In the genomic region with DNA sequence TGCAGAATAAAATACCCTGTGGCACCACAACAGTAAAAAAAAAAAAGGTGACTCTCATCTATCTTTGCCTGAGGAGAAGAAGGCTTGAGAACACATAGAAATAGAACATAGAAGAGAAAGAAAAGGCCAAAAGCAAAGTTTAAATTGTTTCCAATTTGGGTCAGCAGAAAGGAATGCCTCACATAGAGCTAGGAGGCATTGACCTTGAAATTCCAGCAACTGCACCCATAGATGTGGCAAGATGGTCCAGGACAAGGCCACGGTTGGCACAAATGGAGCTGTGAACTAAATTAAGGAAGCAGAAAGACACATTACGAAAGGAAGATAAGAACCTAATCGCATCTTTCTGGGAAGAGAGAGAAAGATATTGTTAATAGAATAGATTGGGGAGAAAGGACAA, we compare ENCODE assay signal across 27 cellular contexts.
DNase-seq lines count a peak whose midpoint lies in the region; ATAC-seq, FAIRE-seq and TF ChIP-seq lines count a peak whose summit lies in the region.
"Had no signal": no experiment of that assay in that cellular context is flagged by ENCODE, and none has a peak within 500 bp of the region (broad histone marks: within the 10 kb centered on the region; RNA-seq: fewer than 3 reads in every experiment).

No MANE protein-coding gene starts in this region.

- H3K4me3 Mint-ChIP-seq in astrocyte (ENCODE audit: unreplicated experiment): no peak overlapping the region
- no peak overlapping the region for H3K4me3 Mint-ChIP-seq in CD8-positive, alpha-beta T cell
- H3K4me3 Mint-ChIP-seq: activated naive CD4-positive, alpha-beta T cell treated with anti-CD3 and anti-CD28 coated beads, Interleukin-2, amount 50 U/mL, for 24 hours; activated T-helper 1 cell treated with anti-CD3 and anti-CD28 coated beads, Interleukin-12 subunit alpha, Interleukin-12 subunit beta, Interleukin-2, Interleukin-4 antibody, amounts not matched to agents 30 ng/mL and 10 ng/mL and 1 ng/mL, durations not matched to agents 14 hours and 24 hours and 36 hours; brain; effector memory CD8-positive, alpha-beta T cell; neural crest cell; type B pancreatic cell; WTC11 had no signal

- POLR2A ChIA-PET in CD8-positive, alpha-beta T cell (lab: Charles Lee): no interaction called here

- no peaks in the 10 kb centered on the region for H4K20me1 ChIP-seq in astrocyte (ENCODE audit: insufficient read depth, low read length)

- intact Hi-C loops in tibial artery (cut with DNase I; ENCODE audit: low total_unique reads): no loop called here
- intact Hi-C loops in CD8-positive, alpha-beta T cell (cut with DNase I, micrococcal nuclease): no loop called here

- no peak overlapping the region for H2AFZ ChIP-seq in astrocyte (ENCODE audit: low read depth, low read length)

- H3K4me3 ChIP-seq in astrocyte (ENCODE audit: insufficient read depth, low read depth, low read length) (no peak overlapping the region), tibial artery (no peak overlapping the region)
- H3K4me3 ChIP-seq in CD8-positive, alpha-beta T cell (ENCODE audit: low read depth, low read length): no peak overlapping the region
- H3K4me3 ChIP-seq: HAP-1, lung, SK-N-MC had no signal

- H3K27ac Mint-ChIP-seq in astrocyte (ENCODE audit: unreplicated experiment): peak overlapping the region; percentile 70
- H3K27ac Mint-ChIP-seq in CD8-positive, alpha-beta T cell: no peak overlapping the region
- H3K27ac Mint-ChIP-seq: activated naive CD4-positive, alpha-beta T cell treated with anti-CD3 and anti-CD28 coated beads, Interleukin-2, amount 50 U/mL, for 24 hours; activated T-helper 1 cell treated with anti-CD3 and anti-CD28 coated beads, Interleukin-12 subunit alpha, Interleukin-12 subunit beta, Interleukin-2, Interleukin-4 antibody, amounts not matched to agents 30 ng/mL and 10 ng/mL and 1 ng/mL, durations not matched to agents 14 hours and 24 hours and 36 hours; brain; effector memory CD8-positive, alpha-beta T cell; type B pancreatic cell; WTC11 had no signal

- H3K4me1 ChIP-seq in astrocyte (ENCODE audit: insufficient read depth, low read length) (no peaks in the 10 kb centered on the region), tibial artery (peaks cover 0 to 54% (median 15%) of the 10 kb centered on the region in 4 donors)
- no peaks in the 10 kb centered on the region for H3K4me1 ChIP-seq in CD8-positive, alpha-beta T cell (ENCODE audit: insufficient read depth, low read length)
- H3K4me1 ChIP-seq: HAP-1 had no signal

- TF ChIP-seq CTCF in astrocyte (IDR thresholded peaks at IDR 0.05; ENCODE audit: insufficient read depth, low read depth, low read length): no peak
- TF ChIP-seq CTCF in tibial artery (IDR thresholded peaks at IDR 0.05): no peak
- TF ChIP-seq CTCF in CD8-positive, alpha-beta T cell (IDR thresholded peaks at IDR 0.05): no peak

- no peak for FAIRE-seq in astrocyte (lab: Jason Lieb, UNC)
- FAIRE-seq: keratinocyte had no signal

- H3K36me3 Mint-ChIP-seq in astrocyte (ENCODE audit: low read depth, unreplicated experiment): no peaks in the 10 kb centered on the region
- no peaks in the 10 kb centered on the region for H3K36me3 Mint-ChIP-seq in CD8-positive, alpha-beta T cell
- H3K36me3 Mint-ChIP-seq: type B pancreatic cell had no signal

- H3K27me3 Mint-ChIP-seq in astrocyte (ENCODE audit: low read depth, unreplicated experiment): no peaks in the 10 kb centered on the region
- peaks cover 3% of the 10 kb centered on the region for H3K27me3 Mint-ChIP-seq in CD8-positive, alpha-beta T cell (ENCODE audit: low read depth)
- H3K27me3 Mint-ChIP-seq: activated naive CD4-positive, alpha-beta T cell treated with anti-CD3 and anti-CD28 coated beads, Interleukin-2, amount 50 U/mL, for 24 hours; brain; type B pancreatic cell had no signal

- no peak overlapping the region for H3K9ac ChIP-seq in astrocyte (ENCODE audit: low read length)

- H3K36me3 ChIP-seq in astrocyte (ENCODE audit: insufficient read depth, low read length): no peaks in the 10 kb centered on the region
- H3K36me3 ChIP-seq in tibial artery: no peaks in the 10 kb centered on the region
- H3K36me3 ChIP-seq in CD8-positive, alpha-beta T cell (ENCODE audit: insufficient read depth, low read length): no peaks in the 10 kb centered on the region
- H3K36me3 ChIP-seq: HAP-1 had no signal

- no peaks in the 10 kb centered on the region for H3K9me3 ChIP-seq in astrocyte (ENCODE audit: insufficient read depth, low read depth, low read length)
- H3K9me3 ChIP-seq in tibial artery: peaks cover 0 to 4% (median 0%) of the 10 kb centered on the region in 3 donors
- H3K9me3 ChIP-seq in CD8-positive, alpha-beta T cell (ENCODE audit: low read length): no peaks in the 10 kb centered on the region
- H3K9me3 ChIP-seq: HAP-1 had no signal

- H3K27ac ChIP-seq in astrocyte (ENCODE audit: low read depth, low read length) (no peak overlapping the region), tibial artery (peak overlapping the region; percentile 33 to 71)
- no peak overlapping the region for H3K27ac ChIP-seq in CD8-positive, alpha-beta T cell (ENCODE audit: low read depth, low read length)
- H3K27ac ChIP-seq: RWPE1, SK-N-MC had no signal

- no peak overlapping the region for H3K4me2 ChIP-seq in astrocyte (ENCODE audit: low read length)

- no peak for ATAC-seq in CD8-positive, alpha-beta T cell
- no peak for ATAC-seq in GM19324 (IDR thresholded peaks at IDR 0.05; ENCODE audit: low FRiP score, unreplicated experiment)
- ATAC-seq in HG03378 (IDR thresholded peaks at IDR 0.05; ENCODE audit: unreplicated experiment): no peak
- ATAC-seq: effector memory CD8-positive, alpha-beta T cell; esophagus mucosa; sciatic nerve; WTC11 had no signal

- no peaks in the 10 kb centered on the region for H3K79me2 ChIP-seq in astrocyte (ENCODE audit: insufficient read depth, low read length)

- H3K4me1 Mint-ChIP-seq in astrocyte (ENCODE audit: low read depth, unreplicated experiment): peaks cover 6% of the 10 kb centered on the region
- no peaks in the 10 kb centered on the region for H3K4me1 Mint-ChIP-seq in CD8-positive, alpha-beta T cell (ENCODE audit: low read depth)
- H3K4me1 Mint-ChIP-seq: activated naive CD4-positive, alpha-beta T cell treated with anti-CD3 and anti-CD28 coated beads, Interleukin-2, amount 50 U/mL, for 24 hours; brain; neural crest cell; WTC11 had no signal

- H3K9me3 Mint-ChIP-seq in astrocyte (ENCODE audit: unreplicated experiment): peaks cover 1% of the 10 kb centered on the region
- H3K9me3 Mint-ChIP-seq in CD8-positive, alpha-beta T cell: peaks cover 11% of the 10 kb centered on the region
- H3K9me3 Mint-ChIP-seq: activated naive CD4-positive, alpha-beta T cell treated with anti-CD3 and anti-CD28 coated beads, Interleukin-2, amount 50 U/mL, for 24 hours had no signal

- peak; percentile 31 for DNase-seq in HS-27A (ENCODE audit: low read depth)
- peak; percentile 13 for DNase-seq in astrocyte (ENCODE audit: low read depth)
- DNase-seq in iris pigment epithelial cell (ENCODE audit: low read depth): peak; percentile 17
- DNase-seq in tibial artery: no peak
- no peak for DNase-seq in CD8-positive, alpha-beta T cell
- DNase-seq: activated CD4-positive, alpha-beta T cell treated with anti-CD3 and anti-CD28 coated beads, Interleukin-2, amount 50 U/mL, for 1 hour; effector memory CD8-positive, alpha-beta T cell; GF-D8; NCI-H2081; NCI-H82; posterior cingulate gyrus; stimulated activated CD8-positive, alpha-beta memory T cell treated with anti-CD3 and anti-CD28 coated beads, Interleukin-4, amount 100 ng/mL, for 48 hours had no signal

- H3K27me3 ChIP-seq in astrocyte (ENCODE audit: insufficient read depth, low read length) (no peaks in the 10 kb centered on the region), tibial artery (no peaks in the 10 kb centered on the region)
- no peaks in the 10 kb centered on the region for H3K27me3 ChIP-seq in CD8-positive, alpha-beta T cell (ENCODE audit: insufficient read depth, low read length)

- CTCF ChIA-PET in CD8-positive, alpha-beta T cell (lab: Charles Lee): no interaction called here

Comparison
In these comparisons a context has a peak if more than half of its experiments do, and no peak if none do; other contexts are left out.
1. DNase-seq: peak in HS-27A (single experiment), astrocyte (single experiment) and iris pigment epithelial cell (single experiment); none in tibial artery (0 of 2) and CD8-positive, alpha-beta T cell (0 of 7).
2. H3K27ac ChIP-seq: peak in tibial artery (2 of 2); none in astrocyte (single experiment) and CD8-positive, alpha-beta T cell (single experiment).